ENCODE assay signal across 8 cellular contexts in the genomic region with DNA sequence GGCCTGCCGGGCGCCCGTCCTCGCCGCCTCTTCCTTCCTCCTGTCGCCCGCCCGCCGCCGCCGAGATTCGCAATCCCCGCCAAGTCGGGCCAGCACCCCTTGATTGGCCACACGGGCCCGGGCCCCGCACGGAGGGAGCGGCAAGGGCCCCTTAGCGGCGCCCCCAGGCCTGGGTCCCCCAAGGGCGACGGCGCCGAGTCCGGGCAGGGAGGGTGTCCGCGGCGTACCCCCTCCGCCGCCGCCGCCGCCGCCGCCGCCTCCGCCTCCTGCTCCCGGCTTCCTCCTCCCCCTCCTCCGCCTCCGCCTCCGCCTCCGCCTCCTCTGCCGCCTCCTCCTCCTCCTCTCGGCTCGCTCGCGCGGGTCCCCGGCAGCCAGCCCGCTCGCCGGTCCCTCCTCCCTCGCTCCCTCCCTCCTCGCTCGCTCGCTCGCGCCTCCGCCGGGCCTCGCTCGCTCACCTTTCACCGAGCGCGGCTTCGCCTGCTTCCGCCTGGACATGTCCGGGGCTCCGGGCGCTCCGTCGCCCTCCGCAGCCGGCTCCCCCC. TPM values are rescaled to one million over a fixed set of nuclear protein-coding genes. Genes with fewer than 3 reads are reported as not detected.
DNase-seq lines count a peak whose midpoint lies in the region; ATAC-seq and TF ChIP-seq lines count a peak whose summit lies in the region.

No MANE protein-coding gene starts in this region.

- H3K36me3 ChIP-seq in duodenal mucosa (ENCODE audit: control insufficient read depth in 1 of 2, insufficient read depth in 2 of 2, low read length in 2 of 2) (no peaks in the 10 kb centered on the region), liver (ENCODE audit: control insufficient read depth in 4 of 4, insufficient read depth in 3 of 4, low read depth in 1 of 4, low read length in 3 of 4) (no peaks in the 10 kb centered on the region)

- no peak for TF ChIP-seq CTCF in liver (IDR thresholded peaks at IDR 0.05; ENCODE audit: low read depth, low read length, missing input control)

- WGBS in liver, result under 1% methylated on average over 75 of the region's 75 CpGs

- H3K27me3 ChIP-seq in duodenal mucosa (ENCODE audit: control insufficient read depth in 1 of 2, insufficient read depth in 2 of 2, low read length in 2 of 2) (peaks cover 42 to 54% of the 10 kb centered on the region in 2 donors), liver (ENCODE audit: control insufficient read depth in 4 of 4, insufficient read depth in 4 of 4, low read length in 3 of 4) (peaks cover 0 to 4% (median under 1%) of the 10 kb centered on the region in 4 donors)

- no peak for TF ChIP-seq RAD21 in liver (IDR thresholded peaks at IDR 0.05)

- H3K9ac ChIP-seq in duodenal mucosa (ENCODE audit: low read depth in 1 of 2, low read length in 2 of 2), result no peak overlapping the region
- H3K9ac ChIP-seq in liver (ENCODE audit: low read depth in 1 of 2, low read length in 2 of 2), result no peak overlapping the region

- DNase-seq in NCI-H226, result peak; percentile 57
- peak; percentile 58 to 65 for DNase-seq in activated CD4-positive, alpha-beta T cell treated with anti-CD3 and anti-CD28 coated beads, Interleukin-2, amount 50 U/mL, for 4 hours
- peak in 2 of 3 experiments; percentile 46 to 58 for DNase-seq in stimulated activated CD4-positive, alpha-beta T cell treated with anti-CD3 and anti-CD28 coated beads, TNF-alpha, amount 100 ng/mL, for 4 hours (ENCODE audit: low read depth in 3 of 3)
- DNase-seq in COLO829 (ENCODE audit: low spot score), result no peak

- H3K4me1 ChIP-seq in duodenal mucosa (ENCODE audit: control insufficient read depth in 1 of 2, insufficient read depth in 2 of 2, low read length in 2 of 2) (peaks cover 14 to 19% of the 10 kb centered on the region in 2 donors), liver (ENCODE audit: control insufficient read depth in 4 of 4, insufficient read depth in 4 of 4, low read length in 3 of 4) (peaks cover 9 to 34% (median 22%) of the 10 kb centered on the region in 4 donors)

- peak; percentile 68 for ATAC-seq in GM18502 (IDR thresholded peaks at IDR 0.05; ENCODE audit: poor library complexity, unreplicated experiment)
- ATAC-seq in HG02938 (IDR thresholded peaks at IDR 0.05; ENCODE audit: unreplicated experiment), result peak; percentile 42

- H3K9me3 ChIP-seq in duodenal mucosa (ENCODE audit: control insufficient read depth in 1 of 2, low read length in 2 of 2) (no peaks in the 10 kb centered on the region), liver (ENCODE audit: control insufficient read depth in 4 of 4, low read length in 3 of 4) (no peaks in the 10 kb centered on the region)

- H3K27ac ChIP-seq in duodenal mucosa (ENCODE audit: low read depth, low read length) (peak overlapping the region; percentile 56), liver (ENCODE audit: low read depth in 1 of 2, low read length in 2 of 2) (peak overlapping the region; percentile 73 to 77)

- H3K4me3 ChIP-seq in duodenal mucosa (ENCODE audit: low read depth in 1 of 2, low read length in 2 of 2), result peak overlapping the region; percentile 55 to 58
- peak overlapping the region in 2 of 3 donors; percentile 37 to 59 for H3K4me3 ChIP-seq in liver (ENCODE audit: low read depth in 1 of 3, low read length in 3 of 3)

TF ChIP-seq in liver, 16 proteins besides CTCF, POLR2A, EP300 and RAD21:
- TF ChIP-seq, protein P1, sequence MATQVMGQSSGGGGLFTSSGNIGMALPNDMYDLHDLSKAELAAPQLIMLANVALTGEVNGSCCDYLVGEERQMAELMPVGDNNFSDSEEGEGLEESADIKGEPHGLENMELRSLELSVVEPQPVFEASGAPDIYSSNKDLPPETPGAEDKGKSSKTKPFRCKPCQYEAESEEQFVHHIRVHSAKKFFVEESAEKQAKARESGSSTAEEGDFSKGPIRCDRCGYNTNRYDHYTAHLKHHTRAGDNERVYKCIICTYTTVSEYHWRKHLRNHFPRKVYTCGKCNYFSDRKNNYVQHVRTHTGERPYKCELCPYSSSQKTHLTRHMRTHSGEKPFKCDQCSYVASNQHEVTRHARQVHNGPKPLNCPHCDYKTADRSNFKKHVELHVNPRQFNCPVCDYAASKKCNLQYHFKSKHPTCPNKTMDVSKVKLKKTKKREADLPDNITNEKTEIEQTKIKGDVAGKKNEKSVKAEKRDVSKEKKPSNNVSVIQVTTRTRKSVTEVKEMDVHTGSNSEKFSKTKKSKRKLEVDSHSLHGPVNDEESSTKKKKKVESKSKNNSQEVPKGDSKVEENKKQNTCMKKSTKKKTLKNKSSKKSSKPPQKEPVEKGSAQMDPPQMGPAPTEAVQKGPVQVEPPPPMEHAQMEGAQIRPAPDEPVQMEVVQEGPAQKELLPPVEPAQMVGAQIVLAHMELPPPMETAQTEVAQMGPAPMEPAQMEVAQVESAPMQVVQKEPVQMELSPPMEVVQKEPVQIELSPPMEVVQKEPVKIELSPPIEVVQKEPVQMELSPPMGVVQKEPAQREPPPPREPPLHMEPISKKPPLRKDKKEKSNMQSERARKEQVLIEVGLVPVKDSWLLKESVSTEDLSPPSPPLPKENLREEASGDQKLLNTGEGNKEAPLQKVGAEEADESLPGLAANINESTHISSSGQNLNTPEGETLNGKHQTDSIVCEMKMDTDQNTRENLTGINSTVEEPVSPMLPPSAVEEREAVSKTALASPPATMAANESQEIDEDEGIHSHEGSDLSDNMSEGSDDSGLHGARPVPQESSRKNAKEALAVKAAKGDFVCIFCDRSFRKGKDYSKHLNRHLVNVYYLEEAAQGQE (IDR thresholded peaks at IDR 0.05), result no peak
- TF ChIP-seq RXRA (IDR thresholded peaks at IDR 0.05) (no peak), FOXA2 (IDR thresholded peaks at IDR 0.05) (no peak), HNF4A (conservative IDR thresholded peaks at IDR 0.05) (no peak), EGR1 (IDR thresholded peaks at IDR 0.05; ENCODE audit: low read depth in 2 of 2) (peak in 1 of 2 donors; percentile 46), SP1 (IDR thresholded peaks at IDR 0.05) (peak; percentile 19), GABPA (IDR thresholded peaks at IDR 0.05 in 1 of 2, conservative IDR thresholded peaks at IDR 0.05 in 1 of 2) (no peak), HNF4G (IDR thresholded peaks at IDR 0.05) (no peak), YY1 (IDR thresholded peaks at IDR 0.05) (no peak), TAF1 (conservative IDR thresholded peaks at IDR 0.05) (no peak), FOXA1 (IDR thresholded peaks at IDR 0.05) (no peak)
- TF ChIP-seq, protein P2, sequence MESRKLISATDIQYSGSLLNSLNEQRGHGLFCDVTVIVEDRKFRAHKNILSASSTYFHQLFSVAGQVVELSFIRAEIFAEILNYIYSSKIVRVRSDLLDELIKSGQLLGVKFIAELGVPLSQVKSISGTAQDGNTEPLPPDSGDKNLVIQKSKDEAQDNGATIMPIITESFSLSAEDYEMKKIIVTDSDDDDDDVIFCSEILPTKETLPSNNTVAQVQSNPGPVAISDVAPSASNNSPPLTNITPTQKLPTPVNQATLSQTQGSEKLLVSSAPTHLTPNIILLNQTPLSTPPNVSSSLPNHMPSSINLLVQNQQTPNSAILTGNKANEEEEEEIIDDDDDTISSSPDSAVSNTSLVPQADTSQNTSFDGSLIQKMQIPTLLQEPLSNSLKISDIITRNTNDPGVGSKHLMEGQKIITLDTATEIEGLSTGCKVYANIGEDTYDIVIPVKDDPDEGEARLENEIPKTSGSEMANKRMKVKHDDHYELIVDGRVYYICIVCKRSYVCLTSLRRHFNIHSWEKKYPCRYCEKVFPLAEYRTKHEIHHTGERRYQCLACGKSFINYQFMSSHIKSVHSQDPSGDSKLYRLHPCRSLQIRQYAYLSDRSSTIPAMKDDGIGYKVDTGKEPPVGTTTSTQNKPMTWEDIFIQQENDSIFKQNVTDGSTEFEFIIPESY (IDR thresholded peaks at IDR 0.05), result no peak
- TF ChIP-seq, protein P3, sequence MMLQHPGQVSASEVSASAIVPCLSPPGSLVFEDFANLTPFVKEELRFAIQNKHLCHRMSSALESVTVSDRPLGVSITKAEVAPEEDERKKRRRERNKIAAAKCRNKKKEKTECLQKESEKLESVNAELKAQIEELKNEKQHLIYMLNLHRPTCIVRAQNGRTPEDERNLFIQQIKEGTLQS (IDR thresholded peaks at IDR 0.05), result no peak
- TF ChIP-seq, protein P4, sequence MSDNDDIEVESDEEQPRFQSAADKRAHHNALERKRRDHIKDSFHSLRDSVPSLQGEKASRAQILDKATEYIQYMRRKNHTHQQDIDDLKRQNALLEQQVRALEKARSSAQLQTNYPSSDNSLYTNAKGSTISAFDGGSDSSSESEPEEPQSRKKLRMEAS (IDR thresholded peaks at IDR 0.05), result no peak

RNA-seq across cellular contexts. Expression of a gene that starts 0.6 kb away (rescaled TPM):
- 1 to 10 TPM in 1 of 2 donors, under 1 TPM in 1; 0.42 to 1.6 TPM for total RNA-seq in liver
- polyA plus RNA-seq in liver, result under 1 TPM; 0.24 to 0.37 TPM
